Comparison of ENCODE assay signal across 1 cellular context in the genomic region with DNA sequence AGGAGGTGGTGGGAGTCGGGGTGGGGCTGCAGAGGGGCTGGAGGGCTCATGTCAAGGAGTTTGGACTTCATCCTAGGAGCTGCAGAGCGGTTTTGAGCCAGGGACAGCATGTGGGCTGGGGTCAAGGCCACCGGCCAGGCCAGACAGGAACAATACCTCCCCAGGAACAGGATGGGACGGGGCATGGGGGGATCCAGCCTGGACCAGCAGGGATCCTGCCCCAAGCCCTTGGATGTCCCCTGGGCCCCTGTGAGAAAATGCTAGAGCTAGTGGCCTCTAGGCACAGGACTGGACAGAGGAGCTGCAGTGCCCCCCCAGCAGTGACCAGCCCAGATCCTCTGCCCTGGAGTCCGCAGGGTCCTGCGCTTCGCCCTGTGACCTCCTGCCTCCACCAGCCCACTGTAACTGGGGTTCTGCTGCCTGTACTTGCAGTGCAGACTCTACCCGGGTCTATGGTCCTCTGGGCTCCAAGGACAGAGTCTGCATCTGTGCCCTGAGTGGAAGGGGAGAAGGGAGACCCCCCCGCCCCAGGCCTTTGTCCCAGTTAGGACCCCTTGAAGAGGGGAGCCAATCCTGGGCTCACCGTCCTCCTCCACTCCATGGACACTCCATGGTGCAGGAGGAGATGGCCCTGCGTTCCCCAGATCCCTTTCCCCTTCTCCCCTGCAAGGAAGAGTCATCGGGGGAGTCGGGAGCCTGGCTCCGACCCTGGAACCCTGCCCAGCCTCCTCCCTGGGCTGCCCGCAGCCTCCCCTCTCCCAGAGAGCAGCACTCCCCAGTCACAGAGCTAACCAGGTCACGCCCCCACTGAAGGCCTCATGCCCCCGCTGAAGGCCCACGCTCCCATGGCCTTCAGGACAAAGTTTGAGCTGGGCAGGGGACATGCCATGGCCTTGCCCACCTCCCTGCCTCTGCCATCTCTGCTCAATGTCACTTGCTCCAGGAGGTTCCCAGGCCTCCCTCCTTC.
TF ChIP-seq lines count a peak whose summit lies in the region.

No MANE protein-coding gene starts in this region.

TF ChIP-seq in K562, 482 proteins besides CTCF, POLR2A, EP300 and RAD21:
- no peak for TF ChIP-seq HNRNPL (IDR thresholded peaks at IDR 0.05; ENCODE audit: low read depth, low read length)
- TF ChIP-seq KLF16 (IDR thresholded peaks at IDR 0.05), result no peak
- TF ChIP-seq POLR2G (IDR thresholded peaks at IDR 0.05; ENCODE audit: low read depth, low read length), result peak; percentile 9; the same call in 1 of the 2 replicates
